13 cellular contexts compared by ENCODE assay signal in genomic region chr1:27400035-27400962, GRCh38. TPM values are rescaled to one million over a fixed set of nuclear protein-coding genes. Genes with fewer than 3 reads are reported as not detected.
DNase-seq lines count a peak whose midpoint lies in the region; ATAC-seq and TF ChIP-seq lines count a peak whose summit lies in the region.
"Had no signal": no experiment of that assay in that cellular context is flagged by ENCODE, and none has a peak within 500 bp of the region (broad histone marks: within the 10 kb centered on the region; RNA-seq: fewer than 3 reads in every experiment).

No MANE protein-coding gene starts in this region.

- H3K4me1 Mint-ChIP-seq in activated T-helper 17 cell treated with anti-CD3 and anti-CD28 coated beads, Interleukin-2, amount 50 U/mL, for 72 hours: no peaks in the 10 kb centered on the region
- peaks cover 12 to 45% (median 30%) of the 10 kb centered on the region in 4 donors for H3K4me1 Mint-ChIP-seq in naive thymus-derived CD8-positive, alpha-beta T cell

- DNase-seq in naive thymus-derived CD8-positive, alpha-beta T cell: no peak
- no peak for DNase-seq in NCI-H2107 treated with DMSO at 0.1 percent for 48 hours (lab: John Stamatoyannopoulos, UW; ENCODE audit: unreplicated experiment)
- no peak for DNase-seq in NCI-H1930 (lab: John Stamatoyannopoulos, UW)
- DNase-seq: activated CD4-positive, alpha-beta T cell treated with anti-CD3 and anti-CD28 coated beads for 36 hours; activated T-cell treated with anti-CD3 and anti-CD28 coated beads, Interleukin-2, amount 50 U/mL, for 24 hours; NCI-H524 treated with DMSO at 0.1 percent for 48 hours; pancreas; T-helper 1 cell had no signal

- H3K4me3 Mint-ChIP-seq in activated T-helper 17 cell treated with anti-CD3 and anti-CD28 coated beads, Interleukin-2, amount 50 U/mL, for 72 hours: no peak overlapping the region
- peak overlapping the region in 1 of 10 donors; percentile 12 for H3K4me3 Mint-ChIP-seq in naive thymus-derived CD8-positive, alpha-beta T cell
- H3K4me3 Mint-ChIP-seq: activated CD4-positive, alpha-beta T cell treated with anti-CD3 and anti-CD28 coated beads for 36 hours; activated T-cell treated with anti-CD3 and anti-CD28 coated beads, Interleukin-2, amount 50 U/mL, for 24 hours; CD14-positive monocyte had no signal

- POLR2A ChIA-PET in naive thymus-derived CD8-positive, alpha-beta T cell (lab: Charles Lee): interaction anchor here (1.3 to 1.5 kb wide), 2 partner anchors 202 to 205 kb away, joined by 4 to 5 read pairs; no protein-coding TSS in a partner anchor

- peak; percentile 30 for TF ChIP-seq POLR2A in GM19193 (IDR thresholded peaks at IDR 0.05; ENCODE audit: extremely low read depth, insufficient read depth, insufficient read length)

- H3K9me3 Mint-ChIP-seq in activated T-helper 17 cell treated with anti-CD3 and anti-CD28 coated beads, Interleukin-2, amount 50 U/mL, for 72 hours: no peaks in the 10 kb centered on the region
- H3K9me3 Mint-ChIP-seq in naive thymus-derived CD8-positive, alpha-beta T cell: no peaks in the 10 kb centered on the region
- H3K9me3 Mint-ChIP-seq: activated T-cell treated with anti-CD3 and anti-CD28 coated beads, Interleukin-2, amount 50 U/mL, for 24 hours; CD14-positive monocyte had no signal

- no peaks in the 10 kb centered on the region for H3K36me3 Mint-ChIP-seq in activated T-helper 17 cell treated with anti-CD3 and anti-CD28 coated beads, Interleukin-2, amount 50 U/mL, for 72 hours (ENCODE audit: low read depth)
- H3K36me3 Mint-ChIP-seq in naive thymus-derived CD8-positive, alpha-beta T cell: no peaks in the 10 kb centered on the region

- H3K27ac Mint-ChIP-seq in activated T-helper 17 cell treated with anti-CD3 and anti-CD28 coated beads, Interleukin-2, amount 50 U/mL, for 72 hours: peak overlapping the region; percentile 24
- H3K27ac Mint-ChIP-seq in naive thymus-derived CD8-positive, alpha-beta T cell: peak overlapping the region in 9 of 10 donors; percentile 4 to 88 (median 43)
- H3K27ac Mint-ChIP-seq: activated CD4-positive, alpha-beta T cell treated with anti-CD3 and anti-CD28 coated beads for 36 hours; activated T-cell treated with anti-CD3 and anti-CD28 coated beads, Interleukin-2, amount 50 U/mL, for 24 hours; CD14-positive monocyte had no signal

- no peaks in the 10 kb centered on the region for H3K27me3 Mint-ChIP-seq in activated T-helper 17 cell treated with anti-CD3 and anti-CD28 coated beads, Interleukin-2, amount 50 U/mL, for 72 hours
- no peaks in the 10 kb centered on the region for H3K27me3 Mint-ChIP-seq in naive thymus-derived CD8-positive, alpha-beta T cell
- H3K27me3 Mint-ChIP-seq: activated CD4-positive, alpha-beta T cell treated with anti-CD3 and anti-CD28 coated beads for 36 hours; activated T-cell treated with anti-CD3 and anti-CD28 coated beads, Interleukin-2, amount 50 U/mL, for 24 hours had no signal

- no peak for ATAC-seq in activated T-helper 17 cell treated with anti-CD3 and anti-CD28 coated beads, Interleukin-2, amount 50 U/mL, for 72 hours (replicated peaks)
- ATAC-seq in naive thymus-derived CD8-positive, alpha-beta T cell: no peak
- no peak for ATAC-seq in GM21786 (IDR thresholded peaks at IDR 0.05; ENCODE audit: unreplicated experiment)
- ATAC-seq: activated CD4-positive, alpha-beta T cell treated with anti-CD3 and anti-CD28 coated beads for 36 hours had no signal

RNA-seq across cellular contexts. Expression of gene GPR3, which starts 7.9 kb away (rescaled TPM):
- under 1 TPM; 0.26 to 0.42 TPM for total RNA-seq in activated T-helper 17 cell treated with anti-CD3 and anti-CD28 coated beads, Interleukin-2, amount 50 U/mL, for 72 hours
- total RNA-seq in naive thymus-derived CD8-positive, alpha-beta T cell: not detected
- polyA plus RNA-seq in naive thymus-derived CD8-positive, alpha-beta T cell: under 1 TPM in 2 of 3 donors, not detected in 1; 0.10 to 0.28 TPM

RNA-seq across cellular contexts. Expression of gene CD164L2, which starts 17.2 kb away (rescaled TPM):
- not detected for total RNA-seq in activated T-helper 17 cell treated with anti-CD3 and anti-CD28 coated beads, Interleukin-2, amount 50 U/mL, for 72 hours
- total RNA-seq in naive thymus-derived CD8-positive, alpha-beta T cell: not detected
- polyA plus RNA-seq in naive thymus-derived CD8-positive, alpha-beta T cell: under 1 TPM in 1 of 3 donors, not detected in 2; 0.17 TPM
- total RNA-seq: activated CD4-positive, alpha-beta T cell treated with anti-CD3 and anti-CD28 coated beads for 36 hours; RPMI7951 had no signal
- polyA plus RNA-seq: CD14-positive monocyte had no signal

RNA-seq across cellular contexts. Expression of gene FCN3, which starts 25.7 kb away (rescaled TPM):
- total RNA-seq in activated T-helper 17 cell treated with anti-CD3 and anti-CD28 coated beads, Interleukin-2, amount 50 U/mL, for 72 hours: not detected
- total RNA-seq in naive thymus-derived CD8-positive, alpha-beta T cell: not detected
- polyA plus RNA-seq in naive thymus-derived CD8-positive, alpha-beta T cell: not detected
- total RNA-seq: activated CD4-positive, alpha-beta T cell treated with anti-CD3 and anti-CD28 coated beads for 36 hours; RPMI7951 had no signal
- polyA plus RNA-seq: CD14-positive monocyte had no signal

RNA-seq across cellular contexts. Expression of gene MAP3K6, which starts 33.5 kb away (rescaled TPM):
- 10 to 100 TPM in 1 of 2 donors, 1 to 10 TPM in 1; 7.3 to 15.2 TPM for total RNA-seq in activated T-helper 17 cell treated with anti-CD3 and anti-CD28 coated beads, Interleukin-2, amount 50 U/mL, for 72 hours
- 10 to 100 TPM; 10.1 to 11.6 TPM for total RNA-seq in naive thymus-derived CD8-positive, alpha-beta T cell
- 1 to 10 TPM; 1.7 to 6.0 (median 3.0) TPM for polyA plus RNA-seq in naive thymus-derived CD8-positive, alpha-beta T cell

RNA-seq across cellular contexts. Expression of gene SYTL1, which starts 58.5 kb away (rescaled TPM):
- total RNA-seq in activated T-helper 17 cell treated with anti-CD3 and anti-CD28 coated beads, Interleukin-2, amount 50 U/mL, for 72 hours: 10 to 100 TPM; 26.0 to 43.4 TPM
- 100 to 1,000 TPM; 125 to 135 TPM for total RNA-seq in naive thymus-derived CD8-positive, alpha-beta T cell
- polyA plus RNA-seq in naive thymus-derived CD8-positive, alpha-beta T cell: 10 to 100 TPM; 74.4 to 92.3 (median 91.9) TPM
